In genomic region chr14:93536945-93537344, GRCh38 we compare ENCODE assay signal across 12 cellular contexts.
A peak's percentile ranks its signal among the peaks of the same experiment; 100 is the strongest.
DNase-seq lines count a peak whose midpoint lies in the region; ATAC-seq and TF ChIP-seq lines count a peak whose summit lies in the region.
"Had no signal": no experiment of that assay in that cellular context is flagged by ENCODE, and none has a peak within 500 bp of the region (broad histone marks: within the 10 kb centered on the region; RNA-seq: fewer than 3 reads in every experiment).

No MANE protein-coding gene starts in this region.

- H3K4me2 ChIP-seq in mesendoderm (ENCODE audit: low read length): no peak overlapping the region

- no peaks in the 10 kb centered on the region for H3K79me1 ChIP-seq in mesendoderm (ENCODE audit: low read length)

- in situ Hi-C loops in KBM-7 (cut with MboI; ENCODE audit: low pct_unique_long_range_greater_than_20kb, low sequenced_read_pairs): loop anchor here (25.0 kb wide), 1 partner anchor 300 kb away; no protein-coding TSS in a partner anchor

- H3K56ac ChIP-seq in mesendoderm (ENCODE audit: low read length): peak overlapping the region; percentile 6

- H2AK5ac ChIP-seq in mesendoderm (ENCODE audit: low read length): no peak overlapping the region

- H3K4me3 Mint-ChIP-seq in WTC11: no peak overlapping the region
- H3K4me3 Mint-ChIP-seq: T-helper 2 cell treated with Interferon-gamma antibody and Interleukin-4, amounts not matched to agents 5 μg/mL and 100 μg/mL, for 36 hours had no signal

- no peak overlapping the region for H3K27ac ChIP-seq in mesendoderm (ENCODE audit: low read depth, low read length)

- no peak overlapping the region for H4K8ac ChIP-seq in mesendoderm (ENCODE audit: low read depth, low read length)

- CTCF ChIA-PET in WTC11 (lab: Charles Lee): interaction anchor here (0.5 to 1.2 kb wide), 3 partner anchors 13 to 329 kb away, joined by 3 to 4 read pairs (median 3); partner anchors contain the start of gene UBR7

- H2BK5ac ChIP-seq in mesendoderm (ENCODE audit: low read length): no peak overlapping the region

- H3K27me3 Mint-ChIP-seq in WTC11 (ENCODE audit: low read depth): no peaks in the 10 kb centered on the region

- H3K27me3 ChIP-seq in mesendoderm (ENCODE audit: insufficient read depth, low read length, poor library complexity): no peaks in the 10 kb centered on the region

- no peaks in the 10 kb centered on the region for H3K4me1 ChIP-seq in mesendoderm (ENCODE audit: control insufficient read depth, low read depth, low read length)

- H3K27ac Mint-ChIP-seq in WTC11: no peak overlapping the region
- H3K27ac Mint-ChIP-seq: T-helper 2 cell treated with Interferon-gamma antibody and Interleukin-4, amounts not matched to agents 5 μg/mL and 100 μg/mL, for 36 hours had no signal

- no peak overlapping the region for H3K4me3 ChIP-seq in mesendoderm (ENCODE audit: low read length)

- H3K4ac ChIP-seq in mesendoderm (ENCODE audit: low read depth, low read length): no peak overlapping the region

- no CpG with 5 or more reads among the region's 8 CpGs for WGBS in mesendoderm (ENCODE audit: extremely low coverage, insufficient coverage, low lambda C conversion rate)

- POLR2A ChIA-PET in WTC11 (lab: Charles Lee): interaction anchor here (0.6 kb wide), 1 partner anchor 14 kb away, joined by 3 read pairs; no protein-coding TSS in a partner anchor

- no peak overlapping the region for H3K18ac ChIP-seq in mesendoderm (ENCODE audit: low read length)

- H3K9me3 Mint-ChIP-seq in WTC11: peaks cover 5% of the 10 kb centered on the region
- H3K9me3 Mint-ChIP-seq: T-helper 2 cell treated with Interferon-gamma antibody and Interleukin-4, amounts not matched to agents 5 μg/mL and 100 μg/mL, for 36 hours had no signal

- TF ChIP-seq CTCF in WTC11 (IDR thresholded peaks at IDR 0.05): no peak

- peaks cover 4% of the 10 kb centered on the region; the same call in 1 of the 2 replicates for H3K4me1 Mint-ChIP-seq in WTC11

- H3K36me3 ChIP-seq in mesendoderm (ENCODE audit: control insufficient read depth, insufficient read depth, low read length): no peaks in the 10 kb centered on the region

- H3K79me2 ChIP-seq in mesendoderm (ENCODE audit: control insufficient read depth, insufficient read depth, low read length): no peaks in the 10 kb centered on the region

- no peak overlapping the region for H2BK120ac ChIP-seq in mesendoderm (ENCODE audit: low read depth, low read length)

- H4K5ac ChIP-seq in mesendoderm (ENCODE audit: low read length): no peak overlapping the region

- H3K9ac ChIP-seq in mesendoderm (ENCODE audit: low read length): no peak overlapping the region

- H3K23ac ChIP-seq in mesendoderm (ENCODE audit: low read length): no peak overlapping the region

- ATAC-seq in WTC11: peak; percentile 44; the same call in 1 of the 2 replicates

- H3K36me3 Mint-ChIP-seq in WTC11: peaks cover 4% of the 10 kb centered on the region; the same call in 1 of the 2 replicates

- H2BK15ac ChIP-seq in mesendoderm (replicated peaks; ENCODE audit: low read depth): no peak overlapping the region

- DNase-seq in NCI-H1417 (lab: John Stamatoyannopoulos, UW): peak in 2 of 3 experiments; percentile 7 to 40
- no peak for DNase-seq in NCI-H1417 treated with DMSO at 0.1 percent for 48 hours (lab: John Stamatoyannopoulos, UW)
- DNase-seq in KBM-7: peak; percentile 62
- no peak for DNase-seq in WTC11 (ENCODE audit: low spot score)
- peak; percentile 75 for DNase-seq in mesendoderm
- no peak for DNase-seq in NCI-H146 (lab: John Stamatoyannopoulos, UW)
- DNase-seq in stimulated activated CD4-positive, alpha-beta T cell treated with anti-CD3 and anti-CD28 coated beads, Interleukin-2, amount 100 ng/mL, for 24 hours: no peak
- no peak for DNase-seq in 8988T
- DNase-seq: activated T-cell treated with anti-CD3 and anti-CD28 coated beads for 4 hours; NCI-H2029; stimulated activated naive CD4-positive, alpha-beta T cell treated with Interleukin-2 at 50 U/mL for 16 hours had no signal

TF ChIP-seq in WTC11, 78 proteins besides CTCF, POLR2A, EP300 and RAD21:
- TF ChIP-seq ZBTB43 (CRISPR knock-in tag; IDR thresholded peaks at IDR 0.05) (no peak), MXD4 (CRISPR knock-in tag; IDR thresholded peaks at IDR 0.05; ENCODE audit: borderline replicate concordance) (no peak), FOXP1 (CRISPR knock-in tag; IDR thresholded peaks at IDR 0.05; ENCODE audit: borderline replicate concordance) (no peak), CBFB (CRISPR knock-in tag; IDR thresholded peaks at IDR 0.05; ENCODE audit: low read depth) (no peak), ZNF317 (CRISPR knock-in tag; IDR thresholded peaks at IDR 0.05; ENCODE audit: borderline replicate concordance, low read depth) (no peak), ATF3 (CRISPR knock-in tag; conservative IDR thresholded peaks at IDR 0.05) (no peak), RELA (CRISPR knock-in tag; IDR thresholded peaks at IDR 0.05; ENCODE audit: borderline replicate concordance) (no peak), ZNF423 (CRISPR knock-in tag; IDR thresholded peaks at IDR 0.05) (no peak)

Comparison
In these comparisons a context has a peak if more than half of its experiments do, and no peak if none do; other contexts are left out.
1. DNase-seq: peak in NCI-H1417 (2 of 3), KBM-7 (single experiment) and mesendoderm (single experiment); none in NCI-H1417 treated with DMSO at 0.1 percent for 48 hours (single experiment), WTC11 (single experiment), NCI-H146 (single experiment), stimulated activated CD4-positive, alpha-beta T cell treated with anti-CD3 and anti-CD28 coated beads, Interleukin-2, amount 100 ng/mL, for 24 hours (0 of 2) and 8988T (single experiment).